Comparison of ENCODE assay signal across 14 cellular contexts in genomic region chr3:196254376-196255283, GRCh38. TPM values are rescaled to one million over a fixed set of nuclear protein-coding genes. Genes with fewer than 3 reads are reported as not detected.
A peak's percentile ranks its signal among the peaks of the same experiment; 100 is the strongest.
DNase-seq lines count a peak whose midpoint lies in the region; ATAC-seq, FAIRE-seq and TF ChIP-seq lines count a peak whose summit lies in the region.
"Had no signal": no experiment of that assay in that cellular context is flagged by ENCODE, and none has a peak within 500 bp of the region (broad histone marks: within the 10 kb centered on the region; RNA-seq: fewer than 3 reads in every experiment).

No MANE protein-coding gene starts in this region.

- TF ChIP-seq CTCF in HepG2 (CRISPR knock-in tag; IDR thresholded peaks at IDR 0.05) (no peak), right lobe of liver (IDR thresholded peaks at IDR 0.05) (no peak), Panc1 (IDR thresholded peaks at IDR 0.05) (no peak), K562 (IDR thresholded peaks at IDR 0.05 in 2 of 3, conservative IDR thresholded peaks at IDR 0.05 in 1 of 3; ENCODE audit: insufficient read depth in 2 of 3, low read depth in 1 of 3, low read length in 3 of 3) (no peak)

- H3K9me3 Mint-ChIP-seq in stimulated activated effector memory CD8-positive, alpha-beta T cell treated with anti-CD3 and anti-CD28 coated beads, Interleukin-12 subunit alpha, Interleukin-12 subunit beta, amount 100 ng/mL, for 72 hours, result no peaks in the 10 kb centered on the region
- H3K9me3 Mint-ChIP-seq: CD8-positive, alpha-beta memory T cell; H9; IgD-negative memory B cell had no signal

- peaks cover 53% of the 10 kb centered on the region for H3K36me3 Mint-ChIP-seq in stimulated activated effector memory CD8-positive, alpha-beta T cell treated with anti-CD3 and anti-CD28 coated beads, Interleukin-12 subunit alpha, Interleukin-12 subunit beta, amount 100 ng/mL, for 72 hours

- DNase-seq in HepG2 (ENCODE audit: low spot score), result no peak
- no peak for DNase-seq in right lobe of liver
- DNase-seq in Panc1 (ENCODE audit: low read depth, low spot score), result no peak
- DNase-seq in K562 (ENCODE audit: extremely low read depth in 1 of 4, low spot score in 3 of 4), result no peak
- DNase-seq in stimulated activated effector memory CD8-positive, alpha-beta T cell treated with anti-CD3 and anti-CD28 coated beads, Interleukin-12 subunit alpha, Interleukin-12 subunit beta, amount 100 ng/mL, for 72 hours (ENCODE audit: low spot score in 2 of 2), result no peak
- DNase-seq in NOMO-1 treated with DMSO at 0.1 percent for 48 hours (lab: John Stamatoyannopoulos, UW; ENCODE audit: unreplicated experiment), result no peak
- no peak for DNase-seq in COR-L47 (lab: John Stamatoyannopoulos, UW)
- DNase-seq: BE2C; CD8-positive, alpha-beta memory T cell; H9 had no signal

- intact Hi-C loops in HepG2 (cut with micrococcal nuclease; ENCODE audit: unreplicated experiment) (loop anchor here (2.0 kb wide), 1 partner anchor 38 kb away; no protein-coding TSS in a partner anchor), right lobe of liver (cut with DNase I) (no loop called here), Panc1 (cut with micrococcal nuclease; ENCODE audit: unreplicated experiment) (no loop called here), K562 (cut with micrococcal nuclease) (loop anchor here (2.0 to 5.0 kb wide), 2 partner anchors 38 to 83 kb away; partner anchors contain the start of gene TM4SF19)

- H3K4me3 ChIP-seq in HepG2 (replicated peaks in 1 of 3; ENCODE audit: insufficient read depth in 1 of 3, low read depth in 2 of 3, low read length in 3 of 3) (no peak overlapping the region), right lobe of liver (no peak overlapping the region), Panc1 (ENCODE audit: low read depth in 2 of 2, low read length in 2 of 2) (no peak overlapping the region), K562 (no peak overlapping the region)

- H3K4me1 ChIP-seq in HepG2 (ENCODE audit: insufficient read depth, low read length) (peaks cover 17% of the 10 kb centered on the region), right lobe of liver (no peaks in the 10 kb centered on the region), Panc1 (ENCODE audit: control insufficient read depth, insufficient read depth, low read length) (no peaks in the 10 kb centered on the region), K562 (replicated peaks in 1 of 2; ENCODE audit: control insufficient read depth in 2 of 2, insufficient read depth in 2 of 2, low read length in 2 of 2) (no peaks in the 10 kb centered on the region)

- ATAC-seq in HepG2 (no peak), right lobe of liver (no peak), Panc1 (no peak), K562 (no peak), GM21526 (IDR thresholded peaks at IDR 0.05; ENCODE audit: low FRiP score, unreplicated experiment) (no peak)
- peak; percentile 51 for ATAC-seq in stimulated activated effector memory CD8-positive, alpha-beta T cell treated with anti-CD3 and anti-CD28 coated beads, Interleukin-12 subunit alpha, Interleukin-12 subunit beta, amount 100 ng/mL, for 72 hours

- CTCF ChIA-PET in HepG2 (lab: Yijun Ruan, JAX; ENCODE audit: low intra/inter-chr PET ratio, low total read pairs), result interaction anchor here (1.3 to 3.0 kb wide), 2 partner anchors 37 to 265 kb away, joined by 6 to 28 read pairs; no protein-coding TSS in a partner anchor
- CTCF ChIA-PET in Panc1 (lab: Charles Lee), result interaction anchor here (0.9 kb wide), 1 partner anchor 336 kb away, joined by 3 read pairs; no protein-coding TSS in a partner anchor
- CTCF ChIA-PET in K562 (lab: Yijun Ruan, JAX; ENCODE audit: low intra/inter-chr PET ratio), result interaction anchor here (1.6 to 1.9 kb wide), 2 partner anchors 191 to 264 kb away, joined by 10 to 23 read pairs; no protein-coding TSS in a partner anchor

- FAIRE-seq in HepG2 (lab: Jason Lieb, UNC) (no peak), K562 (lab: Jason Lieb, UNC) (peak; percentile 11)

- no peak for TF ChIP-seq EP300 in HepG2 (IDR thresholded peaks at IDR 0.05; ENCODE audit: low read depth in 2 of 2, low read length in 2 of 2)
- no peak for TF ChIP-seq EP300 in HepG2 (CRISPR knock-in tag; IDR thresholded peaks at IDR 0.05; ENCODE audit: borderline replicate concordance)
- no peak for TF ChIP-seq EP300 in K562 (IDR thresholded peaks at IDR 0.05; ENCODE audit: low read length)

- H2AFZ ChIP-seq in HepG2 (ENCODE audit: low read length), result no peak overlapping the region
- no peak overlapping the region for H2AFZ ChIP-seq in K562 (ENCODE audit: low read depth, low read length)

- 94% methylated on average over 5 of the region's 5 CpGs for WGBS in HepG2 (ENCODE audit: low lambda C conversion rate)
- 87% methylated on average over 4 of the region's 5 CpGs for WGBS in right lobe of liver (ENCODE audit: insufficient coverage, low coverage, low lambda C conversion rate, missing lambda C conversion rate)
- 86% methylated on average over 5 of the region's 5 CpGs for WGBS in K562 (ENCODE audit: insufficient coverage, low coverage, missing lambda C conversion rate)

- H4K20me1 ChIP-seq in HepG2 (ENCODE audit: insufficient read depth, low read length), result no peaks in the 10 kb centered on the region
- no peaks in the 10 kb centered on the region for H4K20me1 ChIP-seq in K562 (replicated peaks; ENCODE audit: control insufficient read depth, insufficient read depth, low read length)

- H3K4me2 ChIP-seq in HepG2 (ENCODE audit: low read depth, low read length) (no peak overlapping the region), K562 (ENCODE audit: insufficient read depth, low read length) (no peak overlapping the region)

- H3K9me1 ChIP-seq in K562 (ENCODE audit: control insufficient read depth, insufficient read depth, low read length), result no peaks in the 10 kb centered on the region

- in situ Hi-C loops in HepG2 (cut with HindIII; ENCODE audit: extremely low pct_ligation_motif_present, low pct_unique_long_range_greater_than_20kb) (loop anchor here (5.0 kb wide), 1 partner anchor 263 kb away; the partner anchor contains the start of gene SMCO1), Panc1 (cut with HindIII; ENCODE audit: low pct_unique_long_range_greater_than_20kb, low sequenced_read_pairs) (no loop called here), K562 (cut with MboI) (loop anchor here (5.0 kb wide), 1 partner anchor 268 kb away; no protein-coding TSS in a partner anchor)

- no peaks in the 10 kb centered on the region for H3K9me3 ChIP-seq in HepG2 (ENCODE audit: low read length)
- no peaks in the 10 kb centered on the region for H3K9me3 ChIP-seq in right lobe of liver
- H3K9me3 ChIP-seq in Panc1 (ENCODE audit: control insufficient read depth, insufficient read depth, low read depth, low read length), result no peaks in the 10 kb centered on the region
- H3K9me3 ChIP-seq in K562 (replicated peaks; ENCODE audit: control insufficient read depth, insufficient read depth, low read depth, low read length), result peaks cover 9% of the 10 kb centered on the region; the same call in 1 of the 2 replicates

- H3K27ac Mint-ChIP-seq in stimulated activated effector memory CD8-positive, alpha-beta T cell treated with anti-CD3 and anti-CD28 coated beads, Interleukin-12 subunit alpha, Interleukin-12 subunit beta, amount 100 ng/mL, for 72 hours, result peak overlapping the region; percentile 6

- POLR2A ChIA-PET in HepG2 (lab: Yijun Ruan, JAX) (no interaction called here), Panc1 (lab: Charles Lee) (no interaction called here), K562 (lab: Yijun Ruan, JAX) (interaction anchor here (1.3 kb wide), 1 partner anchor 11 kb away, joined by 3 read pairs; no protein-coding TSS in a partner anchor)

- H3K4me1 Mint-ChIP-seq in stimulated activated effector memory CD8-positive, alpha-beta T cell treated with anti-CD3 and anti-CD28 coated beads, Interleukin-12 subunit alpha, Interleukin-12 subunit beta, amount 100 ng/mL, for 72 hours, result peaks cover 12% of the 10 kb centered on the region
- H3K4me1 Mint-ChIP-seq: H9 had no signal

- TF ChIP-seq POLR2A in HepG2 (IDR thresholded peaks at IDR 0.05; ENCODE audit: insufficient read depth in 1 of 2, low read depth in 2 of 2, low read length in 2 of 2), result no peak
- TF ChIP-seq POLR2A in right lobe of liver (IDR thresholded peaks at IDR 0.05), result no peak
- no peak for TF ChIP-seq POLR2A in K562 (conservative IDR thresholded peaks at IDR 0.05)

- TSS peak; percentile 39 for BruUV-seq in HepG2 (replicated peaks; lab: Mats Ljungman, UMichigan)
- TSS peak; percentile 35 for BruUV-seq in Panc1 (replicated peaks; lab: Mats Ljungman, UMichigan)
- BruUV-seq in K562 (replicated peaks; lab: Mats Ljungman, UMichigan), result no TSS peak

- H3K9ac ChIP-seq in HepG2 (ENCODE audit: insufficient read depth, low read depth, low read length), result no peak overlapping the region
- H3K9ac ChIP-seq in K562 (ENCODE audit: insufficient read depth in 1 of 2, low read depth in 2 of 2, low read length in 2 of 2), result no peak overlapping the region

- no peak overlapping the region for H3K4me3 Mint-ChIP-seq in stimulated activated effector memory CD8-positive, alpha-beta T cell treated with anti-CD3 and anti-CD28 coated beads, Interleukin-12 subunit alpha, Interleukin-12 subunit beta, amount 100 ng/mL, for 72 hours
- H3K4me3 Mint-ChIP-seq: CD8-positive, alpha-beta memory T cell; H9; IgD-negative memory B cell had no signal

- H3K27me3 ChIP-seq in HepG2 (ENCODE audit: control insufficient read depth in 1 of 2, insufficient read depth in 2 of 2, low read length in 2 of 2), result no peaks in the 10 kb centered on the region
- H3K27me3 ChIP-seq in right lobe of liver, result no peaks in the 10 kb centered on the region
- no peaks in the 10 kb centered on the region for H3K27me3 ChIP-seq in Panc1 (ENCODE audit: control insufficient read depth, insufficient read depth, low read length)
- no peaks in the 10 kb centered on the region for H3K27me3 ChIP-seq in K562 (ENCODE audit: control insufficient read depth in 2 of 2, insufficient read depth in 2 of 2, low read length in 2 of 2)
- H3K27me3 ChIP-seq: BE2C had no signal

- H3K27ac ChIP-seq in HepG2 (ENCODE audit: extremely low read length, insufficient read depth, low read length) (peak overlapping the region; percentile 48), right lobe of liver (no peak overlapping the region), Panc1 (ENCODE audit: low read length) (no peak overlapping the region), K562 (ENCODE audit: extremely low read depth, low read depth, low read length) (no peak overlapping the region)

- H3K36me3 ChIP-seq in HepG2 (replicated peaks in 1 of 2; ENCODE audit: control insufficient read depth in 1 of 2, insufficient read depth in 2 of 2, low read length in 2 of 2), result peaks cover 0 to 12% of the 10 kb centered on the region in 2 experiments; a peak in 1 of 5 replicates
- peaks cover 0 to 32% (median 0%) of the 10 kb centered on the region in 4 donors for H3K36me3 ChIP-seq in right lobe of liver
- H3K36me3 ChIP-seq in Panc1 (ENCODE audit: control insufficient read depth, insufficient read depth, low read length), result 0 out of 2 replicates have a peak, but pooled peaks cover 4% of the 10 kb centered on the region
- H3K36me3 ChIP-seq in K562 (ENCODE audit: control insufficient read depth, insufficient read depth, low read length), result peaks cover 53% of the 10 kb centered on the region

- TF ChIP-seq RAD21 in HepG2 (CRISPR knock-in tag; IDR thresholded peaks at IDR 0.05) (no peak), K562 (CRISPR knock-in tag; conservative IDR thresholded peaks at IDR 0.05 in 1 of 2, IDR thresholded peaks at IDR 0.05 in 1 of 2) (no peak)

- H3K79me2 ChIP-seq in HepG2 (ENCODE audit: insufficient read depth, low read length) (no peaks in the 10 kb centered on the region), K562 (ENCODE audit: control insufficient read depth, insufficient read depth, low read length) (peaks cover 13% of the 10 kb centered on the region; the same call in 1 of the 3 replicates)

RNA-seq across cellular contexts. Expression of gene PCYT1A, which starts 32.9 kb away (rescaled TPM):
- 45.3 and 53.2 TPM in 2 replicates for total RNA-seq in HepG2 (2016; rRNA removed; fragmentation: Illumina TruSeq; extraction: Trizol)
- 13.8 and 14.6 TPM in 2 replicates for total RNA-seq in HepG2 (2016; cell fraction: cytosol; rRNA removed; fragmentation: Illumina TruSeq; extraction: Trizol; ENCODE audit: low read depth)
- total RNA-seq in HepG2 (2016; cell fraction: insoluble cytoplasmic fraction; rRNA removed; fragmentation: Illumina TruSeq; extraction: Trizol), result 46.3 and 55.2 TPM in 2 replicates
- 13.3 and 14.5 TPM in 2 replicates for total RNA-seq in HepG2 (2016; cell fraction: membrane; rRNA removed; fragmentation: Illumina TruSeq; extraction: Trizol)
- total RNA-seq in HepG2 (2016; cell fraction: nucleus; rRNA removed; fragmentation: Illumina TruSeq; extraction: Trizol), result 47.1 and 49.4 TPM in 2 replicates
- 26.4 and 28.5 TPM in 2 replicates for polyA plus RNA-seq in HepG2 (2011; rRNA removed)
- polyA plus RNA-seq in HepG2 (2011; cell fraction: cytosol; rRNA removed), result 16.4 and 21.4 TPM in 2 replicates
- polyA plus RNA-seq in HepG2 (2011; cell fraction: nucleus; rRNA removed), result 62.7 and 74.7 TPM in 2 replicates
- 25.2 and 26.1 TPM in 2 replicates for polyA plus RNA-seq in HepG2 (2012)
- polyA plus RNA-seq in HepG2 (2016; cell fraction: cytosol; fragmentation: Illumina TruSeq; extraction: Trizol; ENCODE audit: low read depth), result 3.8 and 4.3 TPM in 2 replicates
- polyA plus RNA-seq in HepG2 (2016; cell fraction: insoluble cytoplasmic fraction; fragmentation: Illumina TruSeq; extraction: Trizol; ENCODE audit: low read depth), result 44.0 and 44.3 TPM in 2 replicates
- 5.2 and 5.6 TPM in 2 replicates for polyA plus RNA-seq in HepG2 (2016; cell fraction: membrane; fragmentation: Illumina TruSeq; extraction: Trizol; ENCODE audit: low read depth)
- 61.7 and 67.8 TPM in 2 replicates for polyA plus RNA-seq in HepG2 (2016; cell fraction: nucleus; fragmentation: Illumina TruSeq; extraction: Trizol; ENCODE audit: insufficient read depth, low read depth)
- polyA minus RNA-seq in HepG2 (2011; rRNA and poly(A)+ RNA removed; ENCODE audit: low replicate concordance), result 104 and 131 TPM in 2 replicates
- polyA minus RNA-seq in HepG2 (2011; cell fraction: cytosol; rRNA and poly(A)+ RNA removed), result 27.9 and 30.3 TPM in 2 replicates
- 110 and 122 TPM in 2 replicates for polyA minus RNA-seq in HepG2 (2011; cell fraction: nucleus; rRNA and poly(A)+ RNA removed)
- total RNA-seq in right lobe of liver, result 10 to 100 TPM; 20.8 to 43.2 (median 28.8) TPM
- 96.8 TPM for total RNA-seq in Panc1 (2021; ENCODE audit: unreplicated experiment)
- polyA plus RNA-seq in Panc1 (2012; ENCODE audit: insufficient read length), result 92.5 TPM
- total RNA-seq in K562 (2011; cell fraction: chromatin; rRNA removed; ENCODE audit: low replicate concordance), result 166 and 178 TPM in 2 replicates
- 94.6 and 104 TPM in 2 replicates for total RNA-seq in K562 (2011; cell fraction: nucleolus; rRNA removed)
- total RNA-seq in K562 (2011; cell fraction: nucleoplasm; rRNA removed), result 110 and 116 TPM in 2 replicates
- total RNA-seq in K562 (2014; rRNA removed), result 42.4 and 49.6 TPM in 2 replicates
- 42.9 and 47.6 TPM in 2 replicates for total RNA-seq in K562 (2014; rRNA removed; fragmentation: Illumina TruSeq; extraction: Trizol)
- total RNA-seq in K562 (2015; rRNA removed; fragmentation: Illumina TruSeq; extraction: Trizol), result 51.1 and 53.4 TPM in 2 replicates
- 52.0 and 55.5 TPM in 2 replicates for total RNA-seq in K562 (2021)
- 53.0 and 55.1 TPM in 2 replicates for polyA plus RNA-seq in K562 (2011; rRNA removed)
- polyA plus RNA-seq in K562 (2011; cell fraction: cytosol; rRNA removed), result 45.5 and 51.1 TPM in 2 replicates
- polyA plus RNA-seq in K562 (2011; cell fraction: nucleus; rRNA removed), result 99.4 and 119 TPM in 2 replicates
- polyA plus RNA-seq in K562 (2012), result 39.7 and 44.1 TPM in 2 replicates
- 58.2 and 62.8 TPM in 2 replicates for polyA plus RNA-seq in K562 (2014; fragmentation: Illumina TruSeq; extraction: Trizol)
- 10 to 100 TPM; 13.4 to 13.5 TPM for polyA plus RNA-seq in K562 (2014; fragmentation: Nextera tagmentation; extraction: Ambion mirVana)
- 45.8 and 49.4 TPM in 2 replicates for polyA plus RNA-seq in K562 (2014; rRNA removed)
- polyA minus RNA-seq in K562 (2011; rRNA and poly(A)+ RNA removed), result 102 and 116 TPM in 2 replicates
- polyA minus RNA-seq in K562 (2011; cell fraction: cytosol; rRNA and poly(A)+ RNA removed), result 72.9 and 75.6 TPM in 2 replicates
- polyA minus RNA-seq in K562 (2011; cell fraction: nucleus; rRNA and poly(A)+ RNA removed), result 78.6 and 108 TPM in 2 replicates

RNA-seq across cellular contexts. Expression of gene SLC51A, which starts 38.3 kb away (rescaled TPM):
- total RNA-seq in HepG2 (2016; rRNA removed; fragmentation: Illumina TruSeq; extraction: Trizol), result 3.8 and 4.3 TPM in 2 replicates
- 1.8 and 2.1 TPM in 2 replicates for total RNA-seq in HepG2 (2016; cell fraction: cytosol; rRNA removed; fragmentation: Illumina TruSeq; extraction: Trizol; ENCODE audit: low read depth)
- total RNA-seq in HepG2 (2016; cell fraction: insoluble cytoplasmic fraction; rRNA removed; fragmentation: Illumina TruSeq; extraction: Trizol), result 2.3 and 4.7 TPM in 2 replicates
- total RNA-seq in HepG2 (2016; cell fraction: membrane; rRNA removed; fragmentation: Illumina TruSeq; extraction: Trizol), result 1.2 and 1.5 TPM in 2 replicates
- 3.7 and 5.8 TPM in 2 replicates for total RNA-seq in HepG2 (2016; cell fraction: nucleus; rRNA removed; fragmentation: Illumina TruSeq; extraction: Trizol)
- 48.8 and 96.4 TPM in 2 replicates for polyA plus RNA-seq in HepG2 (2011; rRNA removed)
- 21.3 and 40.5 TPM in 2 replicates for polyA plus RNA-seq in HepG2 (2011; cell fraction: cytosol; rRNA removed)
- polyA plus RNA-seq in HepG2 (2011; cell fraction: nucleus; rRNA removed), result 286 and 508 TPM in 2 replicates
- polyA plus RNA-seq in HepG2 (2012), result 60.6 and 133 TPM in 2 replicates
- polyA plus RNA-seq in HepG2 (2016; cell fraction: cytosol; fragmentation: Illumina TruSeq; extraction: Trizol; ENCODE audit: low read depth), result 1.3 and 1.5 TPM in 2 replicates
- 1.2 and 2.5 TPM in 2 replicates for polyA plus RNA-seq in HepG2 (2016; cell fraction: insoluble cytoplasmic fraction; fragmentation: Illumina TruSeq; extraction: Trizol; ENCODE audit: low read depth)
- polyA plus RNA-seq in HepG2 (2016; cell fraction: membrane; fragmentation: Illumina TruSeq; extraction: Trizol; ENCODE audit: low read depth), result 1.7 TPM in 2 replicates
- polyA plus RNA-seq in HepG2 (2016; cell fraction: nucleus; fragmentation: Illumina TruSeq; extraction: Trizol; ENCODE audit: insufficient read depth, low read depth), result 9.4 and 12.9 TPM in 2 replicates
- 29.6 TPM in 1 of 2 replicates, not detected in the other for polyA minus RNA-seq in HepG2 (2011; rRNA and poly(A)+ RNA removed; ENCODE audit: low replicate concordance)
- polyA minus RNA-seq in HepG2 (2011; cell fraction: cytosol; rRNA and poly(A)+ RNA removed), result 7.6 and 19.3 TPM in 2 replicates
- 24.8 and 52.6 TPM in 2 replicates for polyA minus RNA-seq in HepG2 (2011; cell fraction: nucleus; rRNA and poly(A)+ RNA removed)
- total RNA-seq in right lobe of liver, result 100 to 1,000 TPM in 2 of 6 experiments, 10 to 100 TPM in 4; 23.1 to 129 (median 64.0) TPM
- not detected for total RNA-seq in Panc1 (2021; ENCODE audit: unreplicated experiment)
- 1.7 TPM for polyA plus RNA-seq in Panc1 (2012; ENCODE audit: insufficient read length)
- 0.62 TPM in 1 of 2 replicates, not detected in the other for total RNA-seq in K562 (2011; cell fraction: chromatin; rRNA removed; ENCODE audit: low replicate concordance)
- total RNA-seq in K562 (2011; cell fraction: nucleolus; rRNA removed), result not detected in 2 replicates
- not detected in 2 replicates for total RNA-seq in K562 (2011; cell fraction: nucleoplasm; rRNA removed)
- total RNA-seq in K562 (2014; rRNA removed), result not detected in 2 replicates
- total RNA-seq in K562 (2014; rRNA removed; fragmentation: Illumina TruSeq; extraction: Trizol), result not detected in 2 replicates
- not detected in 2 replicates for total RNA-seq in K562 (2015; rRNA removed; fragmentation: Illumina TruSeq; extraction: Trizol)
- not detected in 2 replicates for total RNA-seq in K562 (2021)
- polyA plus RNA-seq in K562 (2011; rRNA removed), result not detected in 2 replicates
- polyA plus RNA-seq in K562 (2011; cell fraction: cytosol; rRNA removed), result not detected in 2 replicates
- polyA plus RNA-seq in K562 (2011; cell fraction: nucleus; rRNA removed), result not detected in 2 replicates
- polyA plus RNA-seq in K562 (2012), result 1.1 and 1.4 TPM in 2 replicates
- polyA plus RNA-seq in K562 (2014; fragmentation: Illumina TruSeq; extraction: Trizol), result not detected in 2 replicates
- polyA plus RNA-seq in K562 (2014; fragmentation: Nextera tagmentation; extraction: Ambion mirVana), result under 1 TPM; 0.35 to 0.38 TPM
- not detected in 2 replicates for polyA plus RNA-seq in K562 (2014; rRNA removed)
- polyA minus RNA-seq in K562 (2011; rRNA and poly(A)+ RNA removed), result not detected in 2 replicates
- not detected in 2 replicates for polyA minus RNA-seq in K562 (2011; cell fraction: cytosol; rRNA and poly(A)+ RNA removed)
- polyA minus RNA-seq in K562 (2011; cell fraction: nucleus; rRNA and poly(A)+ RNA removed), result not detected in 2 replicates
- total RNA-seq: CD8-positive, alpha-beta memory T cell; HT-29; SK-MEL-5 had no signal

RNA-seq across cellular contexts. Expression of gene ZDHHC19, which starts 43.4 kb away (rescaled TPM):
- 0.22 TPM in 1 of 2 replicates, not detected in the other for total RNA-seq in HepG2 (2016; rRNA removed; fragmentation: Illumina TruSeq; extraction: Trizol)
- total RNA-seq in HepG2 (2016; cell fraction: cytosol; rRNA removed; fragmentation: Illumina TruSeq; extraction: Trizol; ENCODE audit: low read depth), result not detected in 2 replicates
- not detected in 2 replicates for total RNA-seq in HepG2 (2016; cell fraction: insoluble cytoplasmic fraction; rRNA removed; fragmentation: Illumina TruSeq; extraction: Trizol)
- total RNA-seq in HepG2 (2016; cell fraction: membrane; rRNA removed; fragmentation: Illumina TruSeq; extraction: Trizol), result not detected in 2 replicates
- total RNA-seq in HepG2 (2016; cell fraction: nucleus; rRNA removed; fragmentation: Illumina TruSeq; extraction: Trizol), result not detected in 2 replicates
- 0.53 and 0.97 TPM in 2 replicates for polyA plus RNA-seq in HepG2 (2011; rRNA removed)
- polyA plus RNA-seq in HepG2 (2011; cell fraction: cytosol; rRNA removed), result 0.47 TPM in 2 replicates
- 1.5 and 1.9 TPM in 2 replicates for polyA plus RNA-seq in HepG2 (2011; cell fraction: nucleus; rRNA removed)
- 1.2 and 3.4 TPM in 2 replicates for polyA plus RNA-seq in HepG2 (2012)
- 0.43 TPM in 1 of 2 replicates, not detected in the other for polyA plus RNA-seq in HepG2 (2016; cell fraction: cytosol; fragmentation: Illumina TruSeq; extraction: Trizol; ENCODE audit: low read depth)
- 0.53 TPM in 1 of 2 replicates, not detected in the other for polyA plus RNA-seq in HepG2 (2016; cell fraction: insoluble cytoplasmic fraction; fragmentation: Illumina TruSeq; extraction: Trizol; ENCODE audit: low read depth)
- not detected in 2 replicates for polyA plus RNA-seq in HepG2 (2016; cell fraction: membrane; fragmentation: Illumina TruSeq; extraction: Trizol; ENCODE audit: low read depth)
- not detected in 2 replicates for polyA plus RNA-seq in HepG2 (2016; cell fraction: nucleus; fragmentation: Illumina TruSeq; extraction: Trizol; ENCODE audit: insufficient read depth, low read depth)
- polyA minus RNA-seq in HepG2 (2011; rRNA and poly(A)+ RNA removed; ENCODE audit: low replicate concordance), result 0.30 TPM in 1 of 2 replicates, not detected in the other
- not detected in 2 replicates for polyA minus RNA-seq in HepG2 (2011; cell fraction: cytosol; rRNA and poly(A)+ RNA removed)
- polyA minus RNA-seq in HepG2 (2011; cell fraction: nucleus; rRNA and poly(A)+ RNA removed), result 0.26 and 1.1 TPM in 2 replicates
- total RNA-seq in right lobe of liver, result 1 to 10 TPM in 3 of 6 experiments, under 1 TPM in 3; 0.18 to 5.8 (median 0.80) TPM
- 0.33 TPM for total RNA-seq in Panc1 (2021; ENCODE audit: unreplicated experiment)
- 2.6 TPM for polyA plus RNA-seq in Panc1 (2012; ENCODE audit: insufficient read length)
- total RNA-seq in K562 (2011; cell fraction: chromatin; rRNA removed; ENCODE audit: low replicate concordance), result 2.7 and 8.2 TPM in 2 replicates
- total RNA-seq in K562 (2011; cell fraction: nucleolus; rRNA removed), result 2.1 and 2.3 TPM in 2 replicates
- total RNA-seq in K562 (2011; cell fraction: nucleoplasm; rRNA removed), result 3.0 and 4.6 TPM in 2 replicates
- total RNA-seq in K562 (2014; rRNA removed), result 3.4 and 3.5 TPM in 2 replicates
- 0.67 and 0.98 TPM in 2 replicates for total RNA-seq in K562 (2014; rRNA removed; fragmentation: Illumina TruSeq; extraction: Trizol)
- total RNA-seq in K562 (2015; rRNA removed; fragmentation: Illumina TruSeq; extraction: Trizol), result 0.94 and 1.7 TPM in 2 replicates
- 5.5 and 6.1 TPM in 2 replicates for total RNA-seq in K562 (2021)
- polyA plus RNA-seq in K562 (2011; rRNA removed), result 0.78 and 1.2 TPM in 2 replicates
- polyA plus RNA-seq in K562 (2011; cell fraction: cytosol; rRNA removed), result 0.77 and 3.4 TPM in 2 replicates
- polyA plus RNA-seq in K562 (2011; cell fraction: nucleus; rRNA removed), result 2.9 and 3.2 TPM in 2 replicates
- 3.2 and 5.2 TPM in 2 replicates for polyA plus RNA-seq in K562 (2012)
- polyA plus RNA-seq in K562 (2014; fragmentation: Illumina TruSeq; extraction: Trizol), result 0.40 and 3.5 TPM in 2 replicates
- 1 to 10 TPM; 2.0 to 2.7 TPM for polyA plus RNA-seq in K562 (2014; fragmentation: Nextera tagmentation; extraction: Ambion mirVana)
- polyA plus RNA-seq in K562 (2014; rRNA removed), result 1.1 and 5.5 TPM in 2 replicates
- polyA minus RNA-seq in K562 (2011; rRNA and poly(A)+ RNA removed), result 3.3 TPM in 1 of 2 replicates, not detected in the other
- polyA minus RNA-seq in K562 (2011; cell fraction: cytosol; rRNA and poly(A)+ RNA removed), result 1.6 TPM in 1 of 2 replicates, not detected in the other
- polyA minus RNA-seq in K562 (2011; cell fraction: nucleus; rRNA and poly(A)+ RNA removed), result 1.1 TPM in 1 of 2 replicates, not detected in the other
- total RNA-seq: CD8-positive, alpha-beta memory T cell; HT-29 had no signal
- polyA plus RNA-seq: CD8-positive, alpha-beta memory T cell had no signal

Comparison
In these comparisons a context has a peak if more than half of its experiments do, and no peak if none do; other contexts are left out.
1. intact Hi-C loops: an anchor here in HepG2 (2.0 kb wide) and K562 (2.0 to 5.0 kb wide); none called in right lobe of liver and Panc1.
2. Of the 241 proteins assayed by ChIP-seq in both HepG2 and K562: peak only in HepG2: none; only in K562: none; in both: ZNF121; in neither: 240.